ENCODE assay signal across 12 cellular contexts in genomic region chr19:16141043-16141442, GRCh38.
DNase-seq lines count a peak whose midpoint lies in the region; ATAC-seq and TF ChIP-seq lines count a peak whose summit lies in the region.
"Had no signal": no experiment of that assay in that cellular context is flagged by ENCODE, and none has a peak within 500 bp of the region (broad histone marks: within the 10 kb centered on the region; RNA-seq: fewer than 3 reads in every experiment).

No MANE protein-coding gene starts in this region.

- peaks cover 19% of the 10 kb centered on the region for H3K27me3 Mint-ChIP-seq in nephron progenitor cell (ENCODE audit: low read depth, poor library complexity)

- ATAC-seq in HG02763 (IDR thresholded peaks at IDR 0.05; ENCODE audit: unreplicated experiment) (peak; percentile 43), SK-N-SH treated with all-trans-retinoic acid at 6 μM for 48 hours (no peak), HG03378 (IDR thresholded peaks at IDR 0.05; ENCODE audit: unreplicated experiment) (no peak)

- no peaks in the 10 kb centered on the region for H3K9me3 Mint-ChIP-seq in nephron progenitor cell

- no peak for TF ChIP-seq CTCF in nephron progenitor cell (IDR thresholded peaks at IDR 0.05)

- no peaks in the 10 kb centered on the region for H3K36me3 Mint-ChIP-seq in nephron progenitor cell (ENCODE audit: low read depth)

- no peak overlapping the region for H3K4me3 Mint-ChIP-seq in nephron progenitor cell

- no peaks in the 10 kb centered on the region for H3K4me1 Mint-ChIP-seq in nephron progenitor cell

- peak; percentile 80 for DNase-seq in SIG-M5 treated with dmso at 0.1 percent for 504 hours (lab: John Stamatoyannopoulos, UW; ENCODE audit: unreplicated experiment)
- no peak for DNase-seq in SIG-M5 (lab: John Stamatoyannopoulos, UW)
- DNase-seq in RPMI8226: peak; percentile 95
- DNase-seq in nephron progenitor cell: no peak
- no peak for DNase-seq in NCI-H510A treated with DMSO at 0.1 percent for 48 hours (lab: John Stamatoyannopoulos, UW)
- DNase-seq: 8988T; activated effector memory CD4-positive, alpha-beta T cell treated with Interleukin-2 at 50 U/mL for 16 hours; hypothalamus; trophoblast cell had no signal

- peak overlapping the region; percentile 51 for H3K27ac Mint-ChIP-seq in nephron progenitor cell

TF ChIP-seq in SK-N-SH treated with all-trans-retinoic acid at 6 μM for 48 hours, 23 proteins besides CTCF, POLR2A, EP300 and RAD21:
- TF ChIP-seq CREB5 (CRISPR knock-in tag; IDR thresholded peaks at IDR 0.05; ENCODE audit: low read depth) (no peak), TSHZ2 (CRISPR knock-in tag; IDR thresholded peaks at IDR 0.05) (no peak), ZFP30 (CRISPR knock-in tag; IDR thresholded peaks at IDR 0.05) (no peak), ZNF565 (CRISPR knock-in tag; conservative IDR thresholded peaks at IDR 0.05; ENCODE audit: low read depth) (no peak), ARNTL (CRISPR knock-in tag; IDR thresholded peaks at IDR 0.05; ENCODE audit: borderline replicate concordance, low read depth) (no peak), ZNF8 (CRISPR knock-in tag; IDR thresholded peaks at IDR 0.05) (no peak), RARB (CRISPR knock-in tag; IDR thresholded peaks at IDR 0.05) (no peak)
- TF ChIP-seq, protein P1, sequence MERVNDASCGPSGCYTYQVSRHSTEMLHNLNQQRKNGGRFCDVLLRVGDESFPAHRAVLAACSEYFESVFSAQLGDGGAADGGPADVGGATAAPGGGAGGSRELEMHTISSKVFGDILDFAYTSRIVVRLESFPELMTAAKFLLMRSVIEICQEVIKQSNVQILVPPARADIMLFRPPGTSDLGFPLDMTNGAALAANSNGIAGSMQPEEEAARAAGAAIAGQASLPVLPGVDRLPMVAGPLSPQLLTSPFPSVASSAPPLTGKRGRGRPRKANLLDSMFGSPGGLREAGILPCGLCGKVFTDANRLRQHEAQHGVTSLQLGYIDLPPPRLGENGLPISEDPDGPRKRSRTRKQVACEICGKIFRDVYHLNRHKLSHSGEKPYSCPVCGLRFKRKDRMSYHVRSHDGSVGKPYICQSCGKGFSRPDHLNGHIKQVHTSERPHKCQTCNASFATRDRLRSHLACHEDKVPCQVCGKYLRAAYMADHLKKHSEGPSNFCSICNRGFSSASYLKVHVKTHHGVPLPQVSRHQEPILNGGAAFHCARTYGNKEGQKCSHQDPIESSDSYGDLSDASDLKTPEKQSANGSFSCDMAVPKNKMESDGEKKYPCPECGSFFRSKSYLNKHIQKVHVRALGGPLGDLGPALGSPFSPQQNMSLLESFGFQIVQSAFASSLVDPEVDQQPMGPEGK (CRISPR knock-in tag; IDR thresholded peaks at IDR 0.05; ENCODE audit: borderline replicate concordance): no peak

Comparison
In these comparisons a context has a peak if more than half of its experiments do, and no peak if none do; other contexts are left out.
1. DNase-seq: peak in SIG-M5 treated with dmso at 0.1 percent for 504 hours (single experiment) and RPMI8226 (single experiment); none in SIG-M5 (single experiment), nephron progenitor cell (single experiment) and NCI-H510A treated with DMSO at 0.1 percent for 48 hours (single experiment).